In genomic region chr16:58511933-58512815, GRCh38 we compare ENCODE assay signal across 8 cellular contexts. TPM values are rescaled to one million over a fixed set of nuclear protein-coding genes. Genes with fewer than 3 reads are reported as not detected.
DNase-seq lines count a peak whose midpoint lies in the region; ATAC-seq, FAIRE-seq and TF ChIP-seq lines count a peak whose summit lies in the region.

No MANE protein-coding gene starts in this region.

- H3T11ph ChIP-seq in H9 (ENCODE audit: low read length) = no peak overlapping the region

- DNase-seq in COR-L47 (lab: John Stamatoyannopoulos, UW) = peak; percentile 54
- DNase-seq in H9 = peak; percentile 91
- peak; percentile 2 for DNase-seq in NCI-H2196 treated with DMSO at 0.1 percent for 48 hours (lab: John Stamatoyannopoulos, UW; ENCODE audit: unreplicated experiment)
- DNase-seq in activated CD4-positive, CD25-positive, alpha-beta regulatory T cell (lab: John Stamatoyannopoulos, UW) = peak; percentile 66 to 88 (median 80)
- peak; percentile 44 for DNase-seq in bronchial epithelial cell (ENCODE audit: low read depth)
- peak; percentile 86 for DNase-seq in left kidney (ENCODE audit: low read depth, low spot score)
- DNase-seq in stimulated activated CD4-positive, alpha-beta T cell treated with anti-CD3 and anti-CD28 coated beads, TNF-alpha, amount 100 ng/mL, for 1 hour (ENCODE audit: low read depth in 3 of 3, low spot score in 1 of 3) = peak; percentile 64 to 88 (median 65)

- no peaks in the 10 kb centered on the region for H3K79me2 ChIP-seq in H9 (ENCODE audit: insufficient read depth, low read length)

- H2BK20ac ChIP-seq in H9 (ENCODE audit: low read depth, low read length, poor library complexity, severe bottlenecking) = no peak overlapping the region

- H3K9ac ChIP-seq in H9 (ENCODE audit: extremely low read depth, insufficient read length, low read length) = no peak overlapping the region

- H3K9me3 Mint-ChIP-seq in H9 = no peaks in the 10 kb centered on the region; a peak in 2 of 5 replicates

- no peaks in the 10 kb centered on the region; the same call in 1 of the 2 replicates for H3K27me3 Mint-ChIP-seq in H9 (ENCODE audit: low read depth)

- ATAC-seq in HG03097 (IDR thresholded peaks at IDR 0.05; ENCODE audit: low FRiP score, unreplicated experiment) = no peak

- peaks cover 3% of the 10 kb centered on the region for H3K36me3 ChIP-seq in bronchial epithelial cell (ENCODE audit: control insufficient read depth, insufficient read depth, low read length)

- H4K20me1 ChIP-seq in H9 (ENCODE audit: control insufficient read depth, insufficient read depth, insufficient read length) = no peaks in the 10 kb centered on the region

- no peak overlapping the region for H2BK12ac ChIP-seq in H9 (ENCODE audit: insufficient read length, low read depth, low read length)

- H3K4me3 ChIP-seq in bronchial epithelial cell (ENCODE audit: low read depth, low read length) = no peak overlapping the region

- no peak overlapping the region for H2BK5ac ChIP-seq in H9 (ENCODE audit: insufficient read length, low read length)

- no CpG with 5 or more reads among the region's 17 CpGs for WGBS in H9 (ENCODE audit: extremely low coverage, insufficient read length, low lambda C conversion rate)

- FAIRE-seq in bronchial epithelial cell (lab: Jason Lieb, UNC) = no peak

- no peak overlapping the region for H3K56ac ChIP-seq in H9 (ENCODE audit: insufficient read length, low read depth, low read length)

- H3K79me1 ChIP-seq in H9 (ENCODE audit: insufficient read depth, low read depth, low read length, poor library complexity, severe bottlenecking) = no peaks in the 10 kb centered on the region

- no peak overlapping the region for H2BK120ac ChIP-seq in H9 (ENCODE audit: low read depth, low read length, poor library complexity, severe bottlenecking)

- TF ChIP-seq CTCF in H9 (conservative IDR thresholded peaks at IDR 0.05) (peak; percentile 90), bronchial epithelial cell (IDR thresholded peaks at IDR 0.05; ENCODE audit: insufficient read depth, low read length, severe bottlenecking) (peak; percentile 86)

- H4K8ac ChIP-seq in H9 (replicated peaks; ENCODE audit: insufficient read length, low read depth, low read length) = no peak overlapping the region

- peak overlapping the region in 1 of 2 experiments; percentile 51; a peak in 3 of 5 replicates for H3K4me3 Mint-ChIP-seq in H9

- H3K4me2 ChIP-seq in H9 (ENCODE audit: insufficient read depth, insufficient read length, low read length) = no peak overlapping the region

- H3K23me2 ChIP-seq in H9 (ENCODE audit: insufficient read length, low read depth, low read length, poor library complexity, severe bottlenecking) = no peaks in the 10 kb centered on the region

- H4K5ac ChIP-seq in H9 (ENCODE audit: insufficient read length, low read depth, low read length) = no peak overlapping the region

- H3K27me3 ChIP-seq in H9 (ENCODE audit: insufficient read depth, low read length) (no peaks in the 10 kb centered on the region), bronchial epithelial cell (ENCODE audit: control insufficient read depth, insufficient read depth, low read length) (no peaks in the 10 kb centered on the region)

- no peak overlapping the region for H2BK15ac ChIP-seq in H9 (ENCODE audit: low read depth, low read length)

- H3K27ac ChIP-seq in H9 (ENCODE audit: insufficient read length, low read depth, low read length) = no peak overlapping the region

- H2AK5ac ChIP-seq in H9 (ENCODE audit: insufficient read length, low read length) = no peak overlapping the region

- no peak overlapping the region for H4K91ac ChIP-seq in H9 (ENCODE audit: insufficient read length, low read depth, low read length)

- no peak overlapping the region for H2AFZ ChIP-seq in H9 (ENCODE audit: low read length)

- no peak overlapping the region for H3K14ac ChIP-seq in H9 (ENCODE audit: insufficient read depth, low read length)

- H3K9me3 ChIP-seq in H9 (ENCODE audit: control insufficient read depth, low read depth, low read length) = no peaks in the 10 kb centered on the region

- 0 out of 2 replicates have a peak, but pooled peaks cover 3% of the 10 kb centered on the region for H3K4me1 ChIP-seq in H9 (ENCODE audit: insufficient read depth, low read length)

- H3K36me3 Mint-ChIP-seq in H9 (ENCODE audit: insufficient read depth in 1 of 3, low read depth in 3 of 3) = peaks cover 10 to 43% (median 15%) of the 10 kb centered on the region in 3 experiments

- H3K23ac ChIP-seq in H9 (ENCODE audit: insufficient read length, low read depth, low read length) = no peak overlapping the region

- no peak overlapping the region for H3K18ac ChIP-seq in H9 (ENCODE audit: insufficient read length, low read depth, low read length)

- peak overlapping the region; percentile 44 to 85 (median 77); a peak in 4 of 7 replicates for H3K27ac Mint-ChIP-seq in H9

- H3K4me1 Mint-ChIP-seq in H9 = peaks cover 16 to 25% of the 10 kb centered on the region in 2 experiments

- no peak overlapping the region for H3K4ac ChIP-seq in H9 (ENCODE audit: low read depth, low read length)

RNA-seq across cellular contexts. Expression of gene SETD6, which starts 3.1 kb away (rescaled TPM):
- total RNA-seq in H9 (2021) (55.6 and 56.2 TPM in 2 replicates), bronchial epithelial cell (18.6 and 23.2 TPM in 2 replicates)

RNA-seq across cellular contexts. Expression of gene NDRG4, which starts 12.2 kb away (rescaled TPM):
- total RNA-seq in H9 (2021) (17.0 and 18.6 TPM in 2 replicates), bronchial epithelial cell (2.6 and 2.8 TPM in 2 replicates)

Comparison
In these comparisons a context has a peak if more than half of its experiments do, and no peak if none do; other contexts are left out.
1. DNase-seq: peak in every context shown above with its lines; median percentile 91 in H9; 86 in left kidney; 80 in activated CD4-positive, CD25-positive, alpha-beta regulatory T cell; 65 in stimulated activated CD4-positive, alpha-beta T cell treated with anti-CD3 and anti-CD28 coated beads, TNF-alpha, amount 100 ng/mL, for 1 hour; 54 in COR-L47; 44 in bronchial epithelial cell; 2 in NCI-H2196 treated with DMSO at 0.1 percent for 48 hours.